20 cellular contexts compared by ENCODE assay signal in genomic region chr1:101280049-101280448, GRCh38. TPM values are rescaled to one million over a fixed set of nuclear protein-coding genes. Genes with fewer than 3 reads are reported as not detected.
A peak's percentile ranks its signal among the peaks of the same experiment; 100 is the strongest.
DNase-seq lines count a peak whose midpoint lies in the region; ATAC-seq and TF ChIP-seq lines count a peak whose summit lies in the region.
"Had no signal": no experiment of that assay in that cellular context is flagged by ENCODE, and none has a peak within 500 bp of the region (broad histone marks: within the 10 kb centered on the region; RNA-seq: fewer than 3 reads in every experiment).

No MANE protein-coding gene starts in this region.

- peak; percentile 26 for ATAC-seq in activated CD8-positive, alpha-beta T cell treated with anti-CD3 and anti-CD28 coated beads for 36 hours
- ATAC-seq in activated CD8-positive, alpha-beta T cell treated with anti-CD3 and anti-CD28 coated beads, Interleukin-2, amount 10 ng/mL, durations not matched to agents 7 days and 5 days, result no peak
- ATAC-seq in T-helper 17 cell (no peak), natural killer cell (no peak), GM21390 (IDR thresholded peaks at IDR 0.05; ENCODE audit: unreplicated experiment) (no peak)
- ATAC-seq: GM12878, HCT116 had no signal

- no peak for TF ChIP-seq CTCF in activated CD8-positive, alpha-beta T cell treated with anti-CD3 and anti-CD28 coated beads for 36 hours (IDR thresholded peaks at IDR 0.05)
- TF ChIP-seq CTCF in natural killer cell (IDR thresholded peaks at IDR 0.05), result no peak
- TF ChIP-seq CTCF in osteoblast (IDR thresholded peaks at IDR 0.05; ENCODE audit: extremely low read depth, low read depth, low read length), result no peak

- peaks cover 87% of the 10 kb centered on the region for H3K4me1 Mint-ChIP-seq in activated CD8-positive, alpha-beta T cell treated with anti-CD3 and anti-CD28 coated beads for 36 hours (ENCODE audit: low read depth)
- H3K4me1 Mint-ChIP-seq in activated CD8-positive, alpha-beta T cell treated with anti-CD3 and anti-CD28 coated beads, Interleukin-2, amount 10 ng/mL, durations not matched to agents 7 days and 5 days (ENCODE audit: low read depth), result peaks cover 81% of the 10 kb centered on the region
- peaks cover 97 to 100% (median 99%) of the 10 kb centered on the region in 3 donors for H3K4me1 Mint-ChIP-seq in CD8-positive, alpha-beta memory T cell
- H3K4me1 Mint-ChIP-seq in T-helper 17 cell, result peaks cover 78% of the 10 kb centered on the region
- H3K4me1 Mint-ChIP-seq in natural killer cell, result peaks cover 88 to 89% of the 10 kb centered on the region in 2 donors

- peaks cover 98% of the 10 kb centered on the region for H3K4me1 ChIP-seq in CD8-positive, alpha-beta memory T cell (ENCODE audit: insufficient read depth, low read length)
- peaks cover 90% of the 10 kb centered on the region for H3K4me1 ChIP-seq in effector memory CD4-positive, alpha-beta T cell (ENCODE audit: control insufficient read depth, insufficient read depth, low read length, poor library complexity, severe bottlenecking)
- no peaks in the 10 kb centered on the region for H3K4me1 ChIP-seq in osteoblast (ENCODE audit: insufficient read depth, low read length)
- H3K4me1 ChIP-seq: SJSA1 had no signal

- no peak overlapping the region for H2AFZ ChIP-seq in osteoblast (ENCODE audit: low read length)

- H3K4me3 Mint-ChIP-seq in activated CD8-positive, alpha-beta T cell treated with anti-CD3 and anti-CD28 coated beads for 36 hours, result no peak overlapping the region
- no peak overlapping the region for H3K4me3 Mint-ChIP-seq in activated CD8-positive, alpha-beta T cell treated with anti-CD3 and anti-CD28 coated beads, Interleukin-2, amount 10 ng/mL, durations not matched to agents 7 days and 5 days
- peak overlapping the region; percentile 46 to 95 (median 76) for H3K4me3 Mint-ChIP-seq in CD8-positive, alpha-beta memory T cell
- H3K4me3 Mint-ChIP-seq in T-helper 17 cell (peak overlapping the region; percentile 55), natural killer cell (peak overlapping the region; percentile 94)

- H3K36me3 ChIP-seq in CD8-positive, alpha-beta memory T cell (ENCODE audit: insufficient read depth, low read length), result no peaks in the 10 kb centered on the region
- no peaks in the 10 kb centered on the region for H3K36me3 ChIP-seq in effector memory CD4-positive, alpha-beta T cell (ENCODE audit: control insufficient read depth, insufficient read depth, low read length)
- no peaks in the 10 kb centered on the region for H3K36me3 ChIP-seq in osteoblast (ENCODE audit: insufficient read depth, low read length)
- H3K36me3 ChIP-seq: SJSA1 had no signal

- no peaks in the 10 kb centered on the region for H3K79me2 ChIP-seq in osteoblast (ENCODE audit: insufficient read depth, low read length)

- intact Hi-C loops in activated CD8-positive, alpha-beta T cell treated with anti-CD3 and anti-CD28 coated beads for 36 hours (cut with micrococcal nuclease), result no loop called here
- intact Hi-C loops in natural killer cell (cut with micrococcal nuclease), result loop anchor here (2.0 to 10.0 kb wide), 3 partner anchors 41 to 143 kb away; no protein-coding TSS in a partner anchor

- H3K9me3 Mint-ChIP-seq in activated CD8-positive, alpha-beta T cell treated with anti-CD3 and anti-CD28 coated beads for 36 hours, result peaks cover 2% of the 10 kb centered on the region
- no peaks in the 10 kb centered on the region for H3K9me3 Mint-ChIP-seq in activated CD8-positive, alpha-beta T cell treated with anti-CD3 and anti-CD28 coated beads, Interleukin-2, amount 10 ng/mL, durations not matched to agents 7 days and 5 days (ENCODE audit: insufficient read depth)
- no peaks in the 10 kb centered on the region for H3K9me3 Mint-ChIP-seq in CD8-positive, alpha-beta memory T cell
- H3K9me3 Mint-ChIP-seq in natural killer cell, result peaks cover 0 to 2% of the 10 kb centered on the region in 2 donors

- H3K27ac Mint-ChIP-seq in activated CD8-positive, alpha-beta T cell treated with anti-CD3 and anti-CD28 coated beads for 36 hours, result no peak overlapping the region
- H3K27ac Mint-ChIP-seq in activated CD8-positive, alpha-beta T cell treated with anti-CD3 and anti-CD28 coated beads, Interleukin-2, amount 10 ng/mL, durations not matched to agents 7 days and 5 days, result no peak overlapping the region
- peak overlapping the region; percentile 81 to 99 (median 95) for H3K27ac Mint-ChIP-seq in CD8-positive, alpha-beta memory T cell
- H3K27ac Mint-ChIP-seq in T-helper 17 cell, result peak overlapping the region; percentile 97
- H3K27ac Mint-ChIP-seq in natural killer cell, result peak overlapping the region; percentile 97 to 98

- no peak overlapping the region for H3K4me3 ChIP-seq in CD8-positive, alpha-beta memory T cell (ENCODE audit: low read length)
- H3K4me3 ChIP-seq in effector memory CD4-positive, alpha-beta T cell (ENCODE audit: insufficient read depth, low read depth, low read length, poor library complexity, severe bottlenecking), result no peak overlapping the region
- H3K4me3 ChIP-seq in osteoblast (ENCODE audit: insufficient read depth, low read length), result no peak overlapping the region
- H3K4me3 ChIP-seq: GM12878, SJSA1 had no signal

- no peak for DNase-seq in activated CD8-positive, alpha-beta T cell treated with anti-CD3 and anti-CD28 coated beads for 36 hours
- no peak for DNase-seq in activated CD8-positive, alpha-beta T cell treated with anti-CD3 and anti-CD28 coated beads, Interleukin-2, amount 10 ng/mL, durations not matched to agents 7 days and 5 days
- DNase-seq in CD8-positive, alpha-beta memory T cell, result no peak
- no peak for DNase-seq in T-helper 17 cell
- no peak for DNase-seq in natural killer cell
- DNase-seq in effector memory CD4-positive, alpha-beta T cell, result no peak
- no peak for DNase-seq in osteoblast (ENCODE audit: insufficient read length, low spot score, missing footprints)
- DNase-seq: C1 segment of cervical spinal cord, DMS79, MV-4-11, NCI-H1417 treated with DMSO at 0.1 percent for 48 hours, NCI-H2029, NCI-H2171 treated with DMSO at 0.1 percent for 48 hours, RPMI8226 had no signal

- POLR2A ChIA-PET in activated CD8-positive, alpha-beta T cell treated with anti-CD3 and anti-CD28 coated beads for 36 hours (lab: Charles Lee), result interaction anchor here (0.9 to 3.7 kb wide), 7 partner anchors 11 to 101 kb away, joined by 3 to 20 read pairs (median 6); no protein-coding TSS in a partner anchor
- POLR2A ChIA-PET in activated CD8-positive, alpha-beta T cell treated with anti-CD3 and anti-CD28 coated beads, Interleukin-2, amount 10 ng/mL, durations not matched to agents 7 days and 5 days (lab: Charles Lee), result interaction anchor here (1.2 to 1.9 kb wide), 4 partner anchors 12 to 41 kb away, joined by 3 to 6 read pairs (median 5); no protein-coding TSS in a partner anchor
- POLR2A ChIA-PET in CD8-positive, alpha-beta memory T cell (lab: Charles Lee), result interaction anchor here (0.6 to 1.3 kb wide), 2 partner anchors 43 to 353 kb away, joined by 3 read pairs; partner anchors contain the start of gene S1PR1

- no peak overlapping the region for H3K27ac ChIP-seq in CD8-positive, alpha-beta memory T cell (ENCODE audit: low read depth, low read length)
- no peak overlapping the region for H3K27ac ChIP-seq in effector memory CD4-positive, alpha-beta T cell (ENCODE audit: insufficient read depth, low read length, poor library complexity, severe bottlenecking)
- H3K27ac ChIP-seq in osteoblast (ENCODE audit: low read depth, low read length), result no peak overlapping the region
- H3K27ac ChIP-seq: SJSA1 had no signal

- H3K27me3 Mint-ChIP-seq in activated CD8-positive, alpha-beta T cell treated with anti-CD3 and anti-CD28 coated beads for 36 hours, result no peaks in the 10 kb centered on the region
- H3K27me3 Mint-ChIP-seq in activated CD8-positive, alpha-beta T cell treated with anti-CD3 and anti-CD28 coated beads, Interleukin-2, amount 10 ng/mL, durations not matched to agents 7 days and 5 days (ENCODE audit: low read depth), result no peaks in the 10 kb centered on the region
- no peaks in the 10 kb centered on the region for H3K27me3 Mint-ChIP-seq in CD8-positive, alpha-beta memory T cell
- H3K27me3 Mint-ChIP-seq in T-helper 17 cell (no peaks in the 10 kb centered on the region), natural killer cell (ENCODE audit: low read depth in 2 of 2) (no peaks in the 10 kb centered on the region)

- no peaks in the 10 kb centered on the region for H3K9me3 ChIP-seq in CD8-positive, alpha-beta memory T cell (ENCODE audit: low read length)
- H3K9me3 ChIP-seq in T-helper 17 cell (ENCODE audit: control insufficient read depth, low read length, poor library complexity, severe bottlenecking) (no peaks in the 10 kb centered on the region), osteoblast (ENCODE audit: low read depth, low read length) (no peaks in the 10 kb centered on the region)
- no peaks in the 10 kb centered on the region for H3K9me3 ChIP-seq in effector memory CD4-positive, alpha-beta T cell (ENCODE audit: control insufficient read depth, low read length)

- no peak overlapping the region for H3K4me2 ChIP-seq in osteoblast (ENCODE audit: insufficient read depth, low read length)

- no peaks in the 10 kb centered on the region for H4K20me1 ChIP-seq in osteoblast (ENCODE audit: insufficient read depth, low read length)

- H3K27me3 ChIP-seq in CD8-positive, alpha-beta memory T cell (ENCODE audit: insufficient read depth, low read length, poor library complexity, severe bottlenecking), result no peaks in the 10 kb centered on the region
- H3K27me3 ChIP-seq in effector memory CD4-positive, alpha-beta T cell (replicated peaks; ENCODE audit: control insufficient read depth, insufficient read depth, low read length, poor library complexity, severe bottlenecking), result no peaks in the 10 kb centered on the region
- peaks cover 5% of the 10 kb centered on the region for H3K27me3 ChIP-seq in osteoblast (ENCODE audit: insufficient read depth, low read length)
- H3K27me3 ChIP-seq: SJSA1 had no signal

- CTCF ChIA-PET in activated CD8-positive, alpha-beta T cell treated with anti-CD3 and anti-CD28 coated beads for 36 hours (lab: Charles Lee), result interaction anchor here (1.3 to 16.8 kb wide), 7 partner anchors 9 to 266 kb away, joined by 3 to 301 read pairs (median 4); partner anchors contain the start of gene S1PR1
- CTCF ChIA-PET in activated CD8-positive, alpha-beta T cell treated with anti-CD3 and anti-CD28 coated beads, Interleukin-2, amount 10 ng/mL, durations not matched to agents 7 days and 5 days (lab: Charles Lee), result interaction anchor here (1.0 to 3.3 kb wide), 6 partner anchors 8 to 143 kb away, joined by 4 to 36 read pairs (median 6); no protein-coding TSS in a partner anchor
- CTCF ChIA-PET in CD8-positive, alpha-beta memory T cell (lab: Charles Lee), result interaction anchor here (0.9 to 4.7 kb wide), 10 partner anchors 8 to 372 kb away, joined by 3 to 36 read pairs (median 4); no protein-coding TSS in a partner anchor

- H3K36me3 Mint-ChIP-seq in activated CD8-positive, alpha-beta T cell treated with anti-CD3 and anti-CD28 coated beads for 36 hours (ENCODE audit: low read depth), result peaks cover 5% of the 10 kb centered on the region
- peaks cover 7% of the 10 kb centered on the region for H3K36me3 Mint-ChIP-seq in activated CD8-positive, alpha-beta T cell treated with anti-CD3 and anti-CD28 coated beads, Interleukin-2, amount 10 ng/mL, durations not matched to agents 7 days and 5 days (ENCODE audit: low read depth)
- no peaks in the 10 kb centered on the region for H3K36me3 Mint-ChIP-seq in CD8-positive, alpha-beta memory T cell
- H3K36me3 Mint-ChIP-seq in T-helper 17 cell (ENCODE audit: low read depth) (peaks cover 2% of the 10 kb centered on the region), natural killer cell (no peaks in the 10 kb centered on the region)

RNA-seq across cellular contexts. Expression of gene S1PR1, which starts 43.2 kb away (rescaled TPM):
- total RNA-seq in activated CD8-positive, alpha-beta T cell treated with anti-CD3 and anti-CD28 coated beads for 36 hours, result 10 to 100 TPM; 63.9 to 66.4 TPM
- 10 to 100 TPM; 72.8 to 76.5 TPM for total RNA-seq in activated CD8-positive, alpha-beta T cell treated with anti-CD3 and anti-CD28 coated beads, Interleukin-2, amount 10 ng/mL, durations not matched to agents 7 days and 5 days
- total RNA-seq in CD8-positive, alpha-beta memory T cell, result 100 to 1,000 TPM; 118 to 123 TPM
- polyA plus RNA-seq in CD8-positive, alpha-beta memory T cell, result 203 TPM
- total RNA-seq in T-helper 17 cell, result 100 to 1,000 TPM; 157 to 226 TPM
- total RNA-seq in natural killer cell, result 100 to 1,000 TPM in 1 of 3 donors, 10 to 100 TPM in 2; 33.5 to 114 (median 80.2) TPM
- total RNA-seq in osteoblast, result 25.7 and 27.1 TPM in 2 replicates
- total RNA-seq: G401, NCI-H460 had no signal

Comparison
In these comparisons a context has a peak if more than half of its experiments do, and no peak if none do; other contexts are left out.
1. H3K27ac Mint-ChIP-seq: peak in CD8-positive, alpha-beta memory T cell (8 of 8), T-helper 17 cell (single experiment) and natural killer cell (2 of 2); none in activated CD8-positive, alpha-beta T cell treated with anti-CD3 and anti-CD28 coated beads for 36 hours (single experiment) and activated CD8-positive, alpha-beta T cell treated with anti-CD3 and anti-CD28 coated beads, Interleukin-2, amount 10 ng/mL, durations not matched to agents 7 days and 5 days (single experiment).
2. H3K4me3 Mint-ChIP-seq: peak in CD8-positive, alpha-beta memory T cell (7 of 7), T-helper 17 cell (single experiment) and natural killer cell (single experiment); none in activated CD8-positive, alpha-beta T cell treated with anti-CD3 and anti-CD28 coated beads for 36 hours (single experiment) and activated CD8-positive, alpha-beta T cell treated with anti-CD3 and anti-CD28 coated beads, Interleukin-2, amount 10 ng/mL, durations not matched to agents 7 days and 5 days (single experiment).